10 cellular contexts compared by ENCODE assay signal in genomic region chr4:75555294-75556164, GRCh38. TPM values are rescaled to one million over a fixed set of nuclear protein-coding genes. Genes with fewer than 3 reads are reported as not detected.
DNase-seq lines count a peak whose midpoint lies in the region; ATAC-seq, FAIRE-seq and TF ChIP-seq lines count a peak whose summit lies in the region.
"Had no signal": no experiment of that assay in that cellular context is flagged by ENCODE, and none has a peak within 500 bp of the region (broad histone marks: within the 10 kb centered on the region; RNA-seq: fewer than 3 reads in every experiment).

TSS of gene ODAPH (plus strand) at chr4:75556066. CDS start at chr4:75556083, 17 bp downstream.

- H3K4me1 ChIP-seq in NT2/D1 (ENCODE audit: insufficient read depth, insufficient read length) = no peaks in the 10 kb centered on the region
- no peaks in the 10 kb centered on the region for H3K4me1 ChIP-seq in sigmoid colon
- no peaks in the 10 kb centered on the region for H3K4me1 ChIP-seq in pancreas

- peak; percentile 24 for DNase-seq in activated CD8-positive, alpha-beta memory T cell treated with anti-CD3 and anti-CD28 coated beads, Interleukin-2, amount 50 U/mL, for 4 hours
- no peak for DNase-seq in activated CD8-positive, alpha-beta memory T cell treated with anti-CD3 and anti-CD28 coated beads for 24 hours
- peak; percentile 36 for DNase-seq in NT2/D1 (ENCODE audit: low read depth, low spot score)
- DNase-seq in sigmoid colon = no peak
- DNase-seq in C1 segment of cervical spinal cord (lab: John Stamatoyannopoulos, UW) = no peak
- DNase-seq in pancreas = no peak
- DNase-seq: DND-41 had no signal

- H3K27ac ChIP-seq in sigmoid colon (no peak within 1 kb of the TSS), pancreas (no peak within 1 kb of the TSS)
- H3K27ac ChIP-seq: skin epidermis had no signal

- ATAC-seq in HG02623 (IDR thresholded peaks at IDR 0.05; ENCODE audit: unreplicated experiment) (peak; percentile 95), esophagus mucosa (peak; percentile 60), pancreas (no peak)

- intact Hi-C loops in sigmoid colon (cut with DNase I) = no loop called here
- intact Hi-C loops in pancreas (cut with DNase I) = no loop called here

- H3K4me3 ChIP-seq in NT2/D1 (ENCODE audit: insufficient read length, low read depth) = no peak within 1 kb of the TSS
- no peak within 1 kb of the TSS for H3K4me3 ChIP-seq in sigmoid colon
- no peak within 1 kb of the TSS for H3K4me3 ChIP-seq in pancreas
- H3K4me3 ChIP-seq: skin epidermis had no signal

- H3K9ac ChIP-seq in NT2/D1 (ENCODE audit: insufficient read length, low read depth) = no peak within 1 kb of the TSS

- H3K9me3 ChIP-seq in NT2/D1 (ENCODE audit: insufficient read depth, low read length) = no peaks in the 10 kb centered on the region
- no peaks in the 10 kb centered on the region for H3K9me3 ChIP-seq in sigmoid colon
- H3K9me3 ChIP-seq in pancreas = no peaks in the 10 kb centered on the region

- no peaks in the 10 kb centered on the region for H3K27me3 ChIP-seq in NT2/D1 (ENCODE audit: insufficient read depth, insufficient read length)
- H3K27me3 ChIP-seq in sigmoid colon = no peaks in the 10 kb centered on the region
- no peaks in the 10 kb centered on the region for H3K27me3 ChIP-seq in pancreas

- no peak for FAIRE-seq in pancreas (lab: Jason Lieb, UNC)

- TF ChIP-seq POLR2A in sigmoid colon (IDR thresholded peaks at IDR 0.05) = no peak

- WGBS in sigmoid colon, 2 donors = 65% methylated on average over 9 of the region's 9 CpGs
- 53 to 56% methylated on average over 9 of the region's 9 CpGs for WGBS in pancreas, 2 donors

- TF ChIP-seq CTCF in sigmoid colon (IDR thresholded peaks at IDR 0.05) = no peak
- TF ChIP-seq CTCF in pancreas (IDR thresholded peaks at IDR 0.05) = no peak

- TF ChIP-seq EP300 in sigmoid colon (IDR thresholded peaks at IDR 0.05) = no peak

- H3K36me3 ChIP-seq in NT2/D1 (ENCODE audit: insufficient read depth, insufficient read length, low read length) (no peaks in the 10 kb centered on the region), sigmoid colon (no peaks in the 10 kb centered on the region), pancreas (no peaks in the 10 kb centered on the region)

RNA-seq across cellular contexts. Expression of gene ODAPH, which starts in this region (rescaled TPM):
- total RNA-seq in esophagus mucosa (0.12 TPM), sigmoid colon (not detected), pancreas (not detected)
- polyA plus RNA-seq in sigmoid colon (under 1 TPM in 1 of 3 donors, not detected in 2; 0.06 TPM), pancreas (not detected)

Comparison
In these comparisons a context has a peak if more than half of its experiments do, and no peak if none do; other contexts are left out.
1. DNase-seq: peak in activated CD8-positive, alpha-beta memory T cell treated with anti-CD3 and anti-CD28 coated beads, Interleukin-2, amount 50 U/mL, for 4 hours (single experiment) and NT2/D1 (single experiment); none in activated CD8-positive, alpha-beta memory T cell treated with anti-CD3 and anti-CD28 coated beads for 24 hours (single experiment), sigmoid colon (single experiment), C1 segment of cervical spinal cord (0 of 14) and pancreas (0 of 6).
2. Peak in ATAC-seq in esophagus mucosa; RNA of the gene not detected or under 1 TPM.